ENCODE assay signal across 9 cellular contexts in genomic region chr16:3045758-3046505, GRCh38. TPM values are rescaled to one million over a fixed set of nuclear protein-coding genes. Genes with fewer than 3 reads are reported as not detected.
DNase-seq lines count a peak whose midpoint lies in the region; ATAC-seq and TF ChIP-seq lines count a peak whose summit lies in the region.
"Had no signal": no experiment of that assay in that cellular context is flagged by ENCODE, and none has a peak within 500 bp of the region (broad histone marks: within the 10 kb centered on the region; RNA-seq: fewer than 3 reads in every experiment).

No MANE protein-coding gene starts in this region.

- no peaks in the 10 kb centered on the region for H3K36me3 Mint-ChIP-seq in CD4-positive, alpha-beta memory T cell

- H3K4me1 Mint-ChIP-seq in CD4-positive, alpha-beta memory T cell, result peaks cover 12 to 33% (median 16%) of the 10 kb centered on the region in 4 donors

- TF ChIP-seq CTCF in body of pancreas (IDR thresholded peaks at IDR 0.05) (no peak), upper lobe of left lung (IDR thresholded peaks at IDR 0.05) (no peak)

- no peaks in the 10 kb centered on the region for H3K9me3 ChIP-seq in CD4-positive, alpha-beta memory T cell (ENCODE audit: control insufficient read depth in 1 of 2, low read length in 2 of 2)
- H3K9me3 ChIP-seq in body of pancreas (no peaks in the 10 kb centered on the region), upper lobe of left lung (no peaks in the 10 kb centered on the region)

- H3K9me3 Mint-ChIP-seq in CD4-positive, alpha-beta memory T cell, result no peaks in the 10 kb centered on the region

- peaks cover 22% of the 10 kb centered on the region for H3K4me1 ChIP-seq in CD4-positive, alpha-beta memory T cell (ENCODE audit: insufficient read depth, low read length)
- H3K4me1 ChIP-seq in body of pancreas, result peaks cover 21% of the 10 kb centered on the region
- H3K4me1 ChIP-seq in upper lobe of left lung, result peaks cover 21 to 34% (median 25%) of the 10 kb centered on the region in 4 donors

- ATAC-seq in body of pancreas (peak; percentile 56), left lobe of liver (peak; percentile 40), upper lobe of left lung (ENCODE audit: low FRiP score in 2 of 2) (peak; percentile 21 to 75), GM21381 (IDR thresholded peaks at IDR 0.05; ENCODE audit: unreplicated experiment) (no peak)

- peak overlapping the region in 1 of 2 donors; percentile 38 for H3K4me3 ChIP-seq in CD4-positive, alpha-beta memory T cell (ENCODE audit: low read length in 2 of 2)
- H3K4me3 ChIP-seq in Jurkat, Clone E6-1 (ENCODE audit: low read length), result peak overlapping the region; percentile 50
- H3K4me3 ChIP-seq in body of pancreas (peak overlapping the region; percentile 2 to 17), upper lobe of left lung (peak overlapping the region; percentile 27 to 54 (median 44))

- no peak overlapping the region for H3K27ac ChIP-seq in CD4-positive, alpha-beta memory T cell (ENCODE audit: low read depth, low read length)
- H3K27ac ChIP-seq in body of pancreas (no peak overlapping the region), upper lobe of left lung (peak overlapping the region; percentile 32 to 85 (median 70))

- no peak for DNase-seq in CD4-positive, alpha-beta memory T cell
- no peak for DNase-seq in Jurkat, Clone E6-1 (ENCODE audit: low read depth, low spot score)
- DNase-seq in body of pancreas (no peak), left lobe of liver (ENCODE audit: low spot score) (no peak), upper lobe of left lung (peak; percentile 54 to 89), pons (ENCODE audit: low spot score) (no peak), NK-92 (lab: John Stamatoyannopoulos, UW; ENCODE audit: unreplicated experiment) (no peak)

- H3K27me3 ChIP-seq in CD4-positive, alpha-beta memory T cell (ENCODE audit: insufficient read depth, low read length), result peaks cover 33% of the 10 kb centered on the region
- H3K27me3 ChIP-seq in body of pancreas (peaks cover 0 to 32% of the 10 kb centered on the region in 2 donors), upper lobe of left lung (peaks cover 0 to 36% (median 26%) of the 10 kb centered on the region in 4 donors)

- CTCF ChIA-PET in CD4-positive, alpha-beta memory T cell (lab: Charles Lee; ENCODE audit: partially characterized antibody), result interaction anchor here (1.6 to 8.2 kb wide), 2 partner anchors 16 to 81 kb away, joined by 3 to 80 read pairs; no protein-coding TSS in a partner anchor

- peak overlapping the region; percentile 13 to 90 (median 83) for H3K4me3 Mint-ChIP-seq in CD4-positive, alpha-beta memory T cell

- TF ChIP-seq EP300 in upper lobe of left lung (IDR thresholded peaks at IDR 0.05), result no peak

- POLR2A ChIA-PET in CD4-positive, alpha-beta memory T cell (lab: Charles Lee; ENCODE audit: partially characterized antibody), result interaction anchor here (0.6 to 1.7 kb wide), 8 partner anchors 10 to 105 kb away, joined by 3 to 9 read pairs (median 4); partner anchors contain the start of genes HCFC1R1, IL32, THOC6 and ZNF213

- TF ChIP-seq POLR2A in body of pancreas (IDR thresholded peaks at IDR 0.05) (no peak), upper lobe of left lung (IDR thresholded peaks at IDR 0.05) (no peak)

- H3K27me3 Mint-ChIP-seq in CD4-positive, alpha-beta memory T cell, result peaks cover 14 to 17% of the 10 kb centered on the region in 2 donors

- WGBS in body of pancreas, 2 donors, result 0 to 1% methylated on average over 1 to 61 of the region's 65 CpGs
- 2% methylated on average over 22 to 30 of the region's 65 CpGs for WGBS in upper lobe of left lung, 2 donors

- H3K27ac Mint-ChIP-seq in CD4-positive, alpha-beta memory T cell, result peak overlapping the region in 1 of 7 donors; percentile 55

- intact Hi-C loops in CD4-positive, alpha-beta memory T cell (cut with micrococcal nuclease), result no loop called here
- intact Hi-C loops in body of pancreas (cut with DNase I), result no loop called here

- H3K36me3 ChIP-seq in CD4-positive, alpha-beta memory T cell (ENCODE audit: insufficient read depth, low read length), result no peaks in the 10 kb centered on the region
- no peaks in the 10 kb centered on the region for H3K36me3 ChIP-seq in body of pancreas (replicated peaks in 1 of 2; ENCODE audit: insufficient read depth in 1 of 2, low read depth in 2 of 2)
- no peaks in the 10 kb centered on the region for H3K36me3 ChIP-seq in upper lobe of left lung

RNA-seq across cellular contexts. Expression of gene MMP25, which starts 0.4 kb away (rescaled TPM):
- 1 to 10 TPM; 2.9 to 3.0 TPM for total RNA-seq in CD4-positive, alpha-beta memory T cell
- polyA plus RNA-seq in CD4-positive, alpha-beta memory T cell, result under 1 TPM; 0.52 to 0.91 TPM
- 2.8 TPM for polyA plus RNA-seq in Jurkat, Clone E6-1 (2012; ENCODE audit: insufficient read depth, insufficient read length)
- total RNA-seq in body of pancreas, result under 1 TPM; under 0.01 to 0.99 TPM
- 0.96 TPM for total RNA-seq in left lobe of liver
- total RNA-seq in upper lobe of left lung, result 10 to 100 TPM; 10.0 to 41.4 (median 20.5) TPM

RNA-seq across cellular contexts. Expression of gene BICDL2, which starts 9.2 kb away (rescaled TPM):
- total RNA-seq in CD4-positive, alpha-beta memory T cell, result not detected
- not detected for polyA plus RNA-seq in CD4-positive, alpha-beta memory T cell
- not detected for polyA plus RNA-seq in Jurkat, Clone E6-1 (2012; ENCODE audit: insufficient read depth, insufficient read length)
- total RNA-seq in body of pancreas (100 to 1,000 TPM; 132 to 357 TPM), left lobe of liver (0.58 TPM), upper lobe of left lung (10 to 100 TPM; 18.5 to 98.5 (median 35.0) TPM)
- total RNA-seq: myocyte had no signal

RNA-seq across cellular contexts. Expression of gene IL32, which starts 19.5 kb away (rescaled TPM):
- 100 to 1,000 TPM; 752 to 810 TPM for total RNA-seq in CD4-positive, alpha-beta memory T cell
- polyA plus RNA-seq in CD4-positive, alpha-beta memory T cell, result 1,000 to 10,000 TPM; 3,111 to 3,174 TPM
- polyA plus RNA-seq in Jurkat, Clone E6-1 (2012; ENCODE audit: insufficient read depth, insufficient read length), result 293 TPM
- total RNA-seq in body of pancreas (100 to 1,000 TPM; 184 to 238 TPM), left lobe of liver (172 TPM), upper lobe of left lung (100 to 1,000 TPM in 3 of 6 donors, 10 to 100 TPM in 3; 31.4 to 220 (median 116) TPM)

RNA-seq across cellular contexts. Expression of gene THOC6, which starts 22.1 kb away (rescaled TPM):
- 10 to 100 TPM; 18.4 to 22.5 TPM for total RNA-seq in CD4-positive, alpha-beta memory T cell
- 10 to 100 TPM; 41.4 to 48.8 TPM for polyA plus RNA-seq in CD4-positive, alpha-beta memory T cell
- polyA plus RNA-seq in Jurkat, Clone E6-1 (2012; ENCODE audit: insufficient read depth, insufficient read length), result 66.5 TPM
- total RNA-seq in body of pancreas, result 10 to 100 TPM; 11.7 to 21.8 TPM
- total RNA-seq in left lobe of liver, result 9.6 TPM
- 10 to 100 TPM; 18.5 to 40.8 (median 33.1) TPM for total RNA-seq in upper lobe of left lung

RNA-seq across cellular contexts. Expression of gene HCFC1R1, which starts 22.2 kb away (rescaled TPM):
- 10 to 100 TPM; 16.0 to 18.0 TPM for total RNA-seq in CD4-positive, alpha-beta memory T cell
- polyA plus RNA-seq in CD4-positive, alpha-beta memory T cell, result 10 to 100 TPM; 18.5 to 23.8 TPM
- polyA plus RNA-seq in Jurkat, Clone E6-1 (2012; ENCODE audit: insufficient read depth, insufficient read length), result 64.7 TPM
- total RNA-seq in body of pancreas (10 to 100 TPM in 1 of 2 donors, 1 to 10 TPM in 1; 6.9 to 15.3 TPM), left lobe of liver (11.2 TPM), upper lobe of left lung (10 to 100 TPM; 28.3 to 85.1 (median 42.2) TPM)

Comparison
In these comparisons a context has a peak if more than half of its experiments do, and no peak if none do; other contexts are left out.
1. DNase-seq: peak in upper lobe of left lung (2 of 2); none in CD4-positive, alpha-beta memory T cell (0 of 5), Jurkat, Clone E6-1 (single experiment), body of pancreas (0 of 4), left lobe of liver (single experiment), pons (single experiment) and NK-92 (single experiment).
2. H3K27ac ChIP-seq: peak in upper lobe of left lung (4 of 4); none in CD4-positive, alpha-beta memory T cell (single experiment) and body of pancreas (0 of 4).
3. RNA of gene BICDL2, which starts 9.2 kb away (total RNA-seq): 132 to 357 TPM in body of pancreas and 18.5 to 98.5 TPM in upper lobe of left lung; 0.58 TPM in left lobe of liver (single experiment) and not detected in CD4-positive, alpha-beta memory T cell; every median in the first group is over 10 times any median in the second.